ENCODE assay signal across 20 cellular contexts in genomic region chr10:64271983-64272382, GRCh38.
DNase-seq lines count a peak whose midpoint lies in the region; ATAC-seq, FAIRE-seq and TF ChIP-seq lines count a peak whose summit lies in the region.
"Had no signal": no experiment of that assay in that cellular context is flagged by ENCODE, and none has a peak within 500 bp of the region (broad histone marks: within the 10 kb centered on the region; RNA-seq: fewer than 3 reads in every experiment).

No MANE protein-coding gene starts in this region.

- H3K79me1 ChIP-seq in mesendoderm (ENCODE audit: low read length) = no peaks in the 10 kb centered on the region

- RAD21 ChIA-PET in HCT116 (lab: Charles Lee; ENCODE audit: low non-redundant PET in 1 of 2, low total read pairs in 2 of 2, uncharacterized antibody in 2 of 2, unreplicated experiment in 2 of 2) = no interaction called here

- DNase-seq in D721Med (ENCODE audit: insufficient read length, low spot score) = no peak
- no peak for DNase-seq in HCT116 (ENCODE audit: low read depth, low spot score)
- peak; percentile 18 for DNase-seq in WTC11 (ENCODE audit: low spot score)
- DNase-seq in mesendoderm = peak; percentile 50
- no peak for DNase-seq in GM10266 (ENCODE audit: extremely low spot score)
- no peak for DNase-seq in SK-N-DZ (ENCODE audit: low spot score)
- no peak for DNase-seq in MCF 10A (ENCODE audit: unreplicated experiment)
- DNase-seq in T-helper 17 cell = no peak
- DNase-seq: activated CD4-positive, alpha-beta memory T cell treated with anti-CD3 and anti-CD28 coated beads for 36 hours; activated naive CD8-positive, alpha-beta T cell treated with anti-CD3 and anti-CD28 coated beads, Interleukin-2, amount 10 ng/mL, durations not matched to agents 7 days and 5 days; activated T-cell treated with anti-CD3 and anti-CD28 coated beads, Interleukin-2, amount 50 U/mL, for 48 hours; AML-193; hypothalamus; NCI-H187; NCI-H524; occipital lobe; OCI-M1; stimulated activated CD4-positive, alpha-beta T cell treated with anti-CD3 and anti-CD28 coated beads, Interleukin-4, amount 100 ng/mL, for 1 hour; stimulated activated CD8-positive, alpha-beta memory T cell treated with anti-CD3 and anti-CD28 coated beads, Interleukin-4, amount 100 ng/mL, for 48 hours had no signal

- H3K27me3 Mint-ChIP-seq in WTC11 (ENCODE audit: low read depth) = no peaks in the 10 kb centered on the region
- no peaks in the 10 kb centered on the region for H3K27me3 Mint-ChIP-seq in MCF 10A (ENCODE audit: insufficient read depth, unreplicated experiment)
- no peaks in the 10 kb centered on the region for H3K27me3 Mint-ChIP-seq in T-helper 17 cell
- H3K27me3 Mint-ChIP-seq: activated CD4-positive, alpha-beta memory T cell treated with anti-CD3 and anti-CD28 coated beads for 36 hours; activated naive CD8-positive, alpha-beta T cell treated with anti-CD3 and anti-CD28 coated beads, Interleukin-2, amount 10 ng/mL, durations not matched to agents 7 days and 5 days had no signal

- H3K79me2 ChIP-seq in HCT116 (ENCODE audit: insufficient read depth, low read length) (no peaks in the 10 kb centered on the region), mesendoderm (ENCODE audit: control insufficient read depth, insufficient read depth, low read length) (no peaks in the 10 kb centered on the region)

- ATAC-seq in HCT116 (peak; percentile 72), WTC11 (peak; percentile 94), T-helper 17 cell (no peak)

- H3K27me3 ChIP-seq in HCT116 (ENCODE audit: insufficient read depth, low read length) = no peaks in the 10 kb centered on the region
- no peaks in the 10 kb centered on the region for H3K27me3 ChIP-seq in mesendoderm (ENCODE audit: insufficient read depth, low read length, poor library complexity)

- no peak overlapping the region for H2BK15ac ChIP-seq in mesendoderm (replicated peaks; ENCODE audit: low read depth)

- H3K4me1 Mint-ChIP-seq in WTC11 (peaks cover 5% of the 10 kb centered on the region; the same call in 1 of the 2 replicates), MCF 10A (ENCODE audit: insufficient read depth, unreplicated experiment) (no peaks in the 10 kb centered on the region), T-helper 17 cell (no peaks in the 10 kb centered on the region)
- H3K4me1 Mint-ChIP-seq: activated naive CD8-positive, alpha-beta T cell treated with anti-CD3 and anti-CD28 coated beads, Interleukin-2, amount 10 ng/mL, durations not matched to agents 7 days and 5 days had no signal

- no peaks in the 10 kb centered on the region for H4K20me1 ChIP-seq in HCT116 (ENCODE audit: insufficient read depth)

- H3K4me2 ChIP-seq in HCT116 (ENCODE audit: low read length) (no peak overlapping the region), mesendoderm (ENCODE audit: low read length) (no peak overlapping the region)

- CTCF ChIA-PET in HCT116 (lab: Charles Lee) = no interaction called here
- CTCF ChIA-PET in WTC11 (lab: Charles Lee) = interaction anchor here (0.8 to 1.7 kb wide), 5 partner anchors 104 to 405 kb away, joined by 3 to 6 read pairs (median 4); no protein-coding TSS in a partner anchor
- CTCF ChIA-PET in MCF 10A (lab: Yijun Ruan, JAX) = interaction anchor here (1.2 kb wide), 1 partner anchor 16 kb away, joined by 3 read pairs; no protein-coding TSS in a partner anchor

- peak; percentile 14; the same call in 1 of the 2 replicates for TF ChIP-seq RAD21 in HCT116 (IDR thresholded peaks at IDR 0.05; ENCODE audit: low read depth)

- no CpG with 5 or more reads among the region's 3 CpGs for WGBS in mesendoderm (ENCODE audit: extremely low coverage, insufficient coverage, low lambda C conversion rate)

- H3K56ac ChIP-seq in mesendoderm (ENCODE audit: low read length) = no peak overlapping the region

- H3K27ac ChIP-seq in HCT116 (ENCODE audit: low read depth, low read length) (no peak overlapping the region), mesendoderm (ENCODE audit: low read depth, low read length) (no peak overlapping the region)
- H3K27ac ChIP-seq: HL-60 had no signal

- H3K4me3 ChIP-seq in HCT116 (replicated peaks in 1 of 2; ENCODE audit: low read depth in 1 of 2, low read length in 2 of 2) (no peak overlapping the region), mesendoderm (ENCODE audit: low read length) (no peak overlapping the region)

- no peak overlapping the region for H4K5ac ChIP-seq in mesendoderm (ENCODE audit: low read length)

- H3K36me3 ChIP-seq in HCT116 (ENCODE audit: control insufficient read depth in 1 of 2, insufficient read depth in 2 of 2, low read length in 2 of 2) = no peaks in the 10 kb centered on the region
- no peaks in the 10 kb centered on the region for H3K36me3 ChIP-seq in mesendoderm (ENCODE audit: control insufficient read depth, insufficient read depth, low read length)

- H2BK120ac ChIP-seq in mesendoderm (ENCODE audit: low read depth, low read length) = no peak overlapping the region

- no peak overlapping the region for H3K18ac ChIP-seq in mesendoderm (ENCODE audit: low read length)

- H2BK5ac ChIP-seq in mesendoderm (ENCODE audit: low read length) = no peak overlapping the region

- H3K4me1 ChIP-seq in HCT116 (ENCODE audit: control insufficient read depth in 1 of 2, insufficient read depth in 2 of 2, low read length in 2 of 2) = no peaks in the 10 kb centered on the region
- peaks cover 6% of the 10 kb centered on the region for H3K4me1 ChIP-seq in mesendoderm (ENCODE audit: control insufficient read depth, low read depth, low read length)

- peak; percentile 23 for TF ChIP-seq CTCF in D721Med (IDR thresholded peaks at IDR 0.05; ENCODE audit: insufficient read depth, missing control alignments)
- TF ChIP-seq CTCF in HCT116 (IDR thresholded peaks at IDR 0.05 in 2 of 3, conservative IDR thresholded peaks at IDR 0.05 in 1 of 3; ENCODE audit: borderline replicate concordance in 1 of 3, insufficient read depth in 1 of 3, low read depth in 2 of 3, low read length in 2 of 3) = peak in 2 of 3 experiments; percentile 41 to 44; a peak in 4 of 6 replicates
- TF ChIP-seq CTCF in WTC11 (IDR thresholded peaks at IDR 0.05) = 0 out of 2 replicates have a peak, but pooled peaks have one; percentile 18
- no peak for TF ChIP-seq CTCF in GM10266 (IDR thresholded peaks at IDR 0.05; ENCODE audit: control insufficient read depth, insufficient read depth, low read depth, missing control alignments)
- TF ChIP-seq CTCF in MCF 10A (IDR thresholded peaks at IDR 0.05; ENCODE audit: unreplicated experiment) = no peak

- H3K4ac ChIP-seq in mesendoderm (ENCODE audit: low read depth, low read length) = no peak overlapping the region

- POLR2A ChIA-PET in HCT116 (lab: Charles Lee) = no interaction called here
- POLR2A ChIA-PET in WTC11 (lab: Charles Lee) = interaction anchor here (0.5 kb wide), 1 partner anchor 34 kb away, joined by 3 read pairs; no protein-coding TSS in a partner anchor
- POLR2A ChIA-PET in MCF 10A (lab: Yijun Ruan, JAX) = no interaction called here

- H3K9me2 ChIP-seq in HCT116 (ENCODE audit: insufficient read depth) = no peaks in the 10 kb centered on the region

- H3K9ac ChIP-seq in HCT116 (ENCODE audit: low read length) (no peak overlapping the region), mesendoderm (ENCODE audit: low read length) (no peak overlapping the region)

- no peak overlapping the region for H3K23ac ChIP-seq in mesendoderm (ENCODE audit: low read length)

- TF ChIP-seq POLR2A in HCT116 (IDR thresholded peaks at IDR 0.05; ENCODE audit: borderline replicate concordance, extremely low read depth, insufficient read depth, insufficient read length) = no peak

- no peak overlapping the region for H2AK5ac ChIP-seq in mesendoderm (ENCODE audit: low read length)

- no peak overlapping the region for H2AFZ ChIP-seq in HCT116 (ENCODE audit: low read depth, low read length, poor library complexity, severe bottlenecking)

- intact Hi-C loops in HCT116 (cut with micrococcal nuclease) = no loop called here
- intact Hi-C loops in MCF 10A (cut with micrococcal nuclease) = no loop called here

- H3K9me3 ChIP-seq in HCT116 (ENCODE audit: control insufficient read depth in 1 of 2, insufficient read depth in 1 of 2, low read depth in 1 of 2, low read length in 2 of 2) (no peaks in the 10 kb centered on the region), T-helper 17 cell (ENCODE audit: control insufficient read depth, low read length, poor library complexity, severe bottlenecking) (peaks cover 3% of the 10 kb centered on the region)

- no peak for FAIRE-seq in D721Med (lab: Jason Lieb, UNC)

- no peaks in the 10 kb centered on the region for H3K36me3 Mint-ChIP-seq in WTC11
- no peaks in the 10 kb centered on the region for H3K36me3 Mint-ChIP-seq in MCF 10A (ENCODE audit: insufficient read depth, unreplicated experiment)
- no peaks in the 10 kb centered on the region for H3K36me3 Mint-ChIP-seq in T-helper 17 cell (ENCODE audit: low read depth)
- H3K36me3 Mint-ChIP-seq: activated CD4-positive, alpha-beta memory T cell treated with anti-CD3 and anti-CD28 coated beads for 36 hours; activated naive CD8-positive, alpha-beta T cell treated with anti-CD3 and anti-CD28 coated beads, Interleukin-2, amount 10 ng/mL, durations not matched to agents 7 days and 5 days had no signal

- H4K8ac ChIP-seq in mesendoderm (ENCODE audit: low read depth, low read length) = no peak overlapping the region

- H3K9me3 Mint-ChIP-seq in WTC11 (no peaks in the 10 kb centered on the region), MCF 10A (ENCODE audit: unreplicated experiment) (no peaks in the 10 kb centered on the region)
- H3K9me3 Mint-ChIP-seq: activated naive CD8-positive, alpha-beta T cell treated with anti-CD3 and anti-CD28 coated beads, Interleukin-2, amount 10 ng/mL, durations not matched to agents 7 days and 5 days had no signal

- BruUV-seq in HCT116 (replicated peaks; lab: Mats Ljungman, UMichigan) (no TSS peak), MCF 10A (replicated peaks; lab: Mats Ljungman, UMichigan) (no TSS peak)

- H3K4me3 Mint-ChIP-seq in WTC11 (no peak overlapping the region), MCF 10A (ENCODE audit: unreplicated experiment) (no peak overlapping the region), T-helper 17 cell (no peak overlapping the region)
- H3K4me3 Mint-ChIP-seq: activated CD4-positive, alpha-beta memory T cell treated with anti-CD3 and anti-CD28 coated beads for 36 hours; activated naive CD8-positive, alpha-beta T cell treated with anti-CD3 and anti-CD28 coated beads, Interleukin-2, amount 10 ng/mL, durations not matched to agents 7 days and 5 days had no signal

- H3K27ac Mint-ChIP-seq in WTC11 = no peak overlapping the region
- no peak overlapping the region for H3K27ac Mint-ChIP-seq in MCF 10A (ENCODE audit: low read depth, unreplicated experiment)
- no peak overlapping the region for H3K27ac Mint-ChIP-seq in T-helper 17 cell
- H3K27ac Mint-ChIP-seq: activated CD4-positive, alpha-beta memory T cell treated with anti-CD3 and anti-CD28 coated beads for 36 hours; activated naive CD8-positive, alpha-beta T cell treated with anti-CD3 and anti-CD28 coated beads, Interleukin-2, amount 10 ng/mL, durations not matched to agents 7 days and 5 days had no signal

TF ChIP-seq in HCT116, 20 proteins besides CTCF, POLR2A, EP300 and RAD21 (continues in another document):
- no peak for TF ChIP-seq POLR2AphosphoS5 (IDR thresholded peaks at IDR 0.05; ENCODE audit: low read depth, low read length)
- no peak for TF ChIP-seq ZNF274 (IDR thresholded peaks at IDR 0.05; ENCODE audit: low read depth, low read length)

Comparison
In these comparisons a context has a peak if more than half of its experiments do, and no peak if none do; other contexts are left out.
1. DNase-seq: peak in WTC11 (single experiment) and mesendoderm (single experiment); none in D721Med (single experiment), HCT116 (single experiment), GM10266 (single experiment), SK-N-DZ (single experiment), MCF 10A (single experiment) and T-helper 17 cell (0 of 3).
2. CTCF ChIP-seq: peak in D721Med (single experiment), HCT116 (2 of 3) and WTC11 (single experiment); none in GM10266 (single experiment) and MCF 10A (single experiment).